In genomic region chr17:79873583-79873982, GRCh38 we compare ENCODE assay signal across 20 cellular contexts. TPM values are rescaled to one million over a fixed set of nuclear protein-coding genes. Genes with fewer than 3 reads are reported as not detected.
DNase-seq lines count a peak whose midpoint lies in the region; ATAC-seq, FAIRE-seq and TF ChIP-seq lines count a peak whose summit lies in the region.
"Had no signal": no experiment of that assay in that cellular context is flagged by ENCODE, and none has a peak within 500 bp of the region (broad histone marks: within the 10 kb centered on the region; RNA-seq: fewer than 3 reads in every experiment).

No MANE protein-coding gene starts in this region.

- no peak for FAIRE-seq in kidney (lab: Jason Lieb, UNC)
- FAIRE-seq: GM12878, GM12892, GM18507 had no signal

- H3K9ac ChIP-seq in kidney (ENCODE audit: low read length in 2 of 2) = no peak overlapping the region
- H3K9ac ChIP-seq: BLaER1 had no signal

- CTCF ChIA-PET in HEK293 (lab: Yijun Ruan, JAX) (interaction anchor here (0.9 to 2.4 kb wide), 9 partner anchors 9 to 45 kb away, joined by 3 to 19 read pairs (median 5); no protein-coding TSS in a partner anchor), HEK293T (lab: Yijun Ruan, JAX) (interaction anchor here (0.6 to 1.3 kb wide), 5 partner anchors 9 to 475 kb away, joined by 3 to 5 read pairs (median 3); no protein-coding TSS in a partner anchor), T-cell (lab: Charles Lee) (interaction anchor here in 1 of 2 donors (1.3 kb wide), 1 partner anchor 31 kb away, joined by 5 read pairs; no protein-coding TSS in a partner anchor)
- CTCF ChIA-PET in activated CD4-positive, alpha-beta memory T cell treated with anti-CD3 and anti-CD28 coated beads for 36 hours (lab: Charles Lee) = interaction anchor here (0.7 to 1.3 kb wide), 2 partner anchors 9 to 1337 kb away, joined by 3 to 4 read pairs; no protein-coding TSS in a partner anchor

- H3K4me1 ChIP-seq in HEK293 (ENCODE audit: control insufficient read depth, insufficient read depth, low read length) (no peaks in the 10 kb centered on the region), kidney (ENCODE audit: control insufficient read depth in 1 of 2, insufficient read depth in 1 of 2, low read depth in 1 of 2, low read length in 2 of 2) (no peaks in the 10 kb centered on the region)
- H3K4me1 ChIP-seq: BE2C, BLaER1 had no signal

- TF ChIP-seq CTCF in HEK293 (tag by site-specific recombination; IDR thresholded peaks at IDR 0.05) (no peak), kidney (IDR thresholded peaks at IDR 0.05; ENCODE audit: borderline replicate concordance, extremely low read depth, insufficient read depth) (no peak)

- POLR2A ChIA-PET in HEK293 (lab: Yijun Ruan, JAX) (no interaction called here), HEK293T (lab: Yijun Ruan, JAX) (no interaction called here), T-cell (lab: Charles Lee) (no interaction called here)
- POLR2A ChIA-PET in activated CD4-positive, alpha-beta memory T cell treated with anti-CD3 and anti-CD28 coated beads for 36 hours (lab: Charles Lee) = no interaction called here

- no peaks in the 10 kb centered on the region for H3K36me3 ChIP-seq in HEK293 (ENCODE audit: control insufficient read depth in 2 of 2, insufficient read depth in 1 of 2, low read length in 2 of 2)
- H3K36me3 ChIP-seq in kidney (ENCODE audit: control insufficient read depth in 1 of 2, insufficient read depth in 2 of 2, low read length in 2 of 2) = no peaks in the 10 kb centered on the region
- H3K36me3 ChIP-seq: BE2C, BLaER1 had no signal

- no peak overlapping the region for H3K4me3 Mint-ChIP-seq in T-cell
- H3K4me3 Mint-ChIP-seq in activated CD4-positive, alpha-beta memory T cell treated with anti-CD3 and anti-CD28 coated beads for 36 hours = no peak overlapping the region
- H3K4me3 Mint-ChIP-seq: CD14-positive monocyte; CD8-positive, alpha-beta memory T cell had no signal

- DNase-seq in HEK293T (ENCODE audit: extremely low spot score) (no peak), kidney (peak; percentile 2), T-cell (no peak)
- no peak for DNase-seq in activated CD4-positive, alpha-beta memory T cell treated with anti-CD3 and anti-CD28 coated beads for 36 hours
- DNase-seq: 8988T, BE2C, C1 segment of cervical spinal cord, DMS79, DND-41, EL, GDM1 had no signal

- intact Hi-C loops in kidney (cut with DNase I) = no loop called here
- intact Hi-C loops in activated CD4-positive, alpha-beta memory T cell treated with anti-CD3 and anti-CD28 coated beads for 36 hours (cut with micrococcal nuclease) = no loop called here

- H3K27ac ChIP-seq in HEK293 (ENCODE audit: extremely low read depth, low read depth, low read length) = no peak overlapping the region
- H3K27ac ChIP-seq in kidney (ENCODE audit: low read depth in 2 of 2, low read length in 2 of 2) = no peak overlapping the region
- H3K27ac ChIP-seq: BLaER1 had no signal

- no peak overlapping the region for H3K27ac Mint-ChIP-seq in T-cell
- no peak overlapping the region for H3K27ac Mint-ChIP-seq in activated CD4-positive, alpha-beta memory T cell treated with anti-CD3 and anti-CD28 coated beads for 36 hours
- H3K27ac Mint-ChIP-seq: CD4-positive, alpha-beta memory T cell; CD8-positive, alpha-beta memory T cell had no signal

- H3K9me3 ChIP-seq in HEK293 (ENCODE audit: control insufficient read depth, insufficient read depth, low read depth, low read length) = no peaks in the 10 kb centered on the region
- H3K9me3 ChIP-seq in kidney (ENCODE audit: control insufficient read depth in 1 of 2, low read length in 2 of 2) = no peaks in the 10 kb centered on the region
- H3K9me3 ChIP-seq: BE2C, BLaER1 had no signal

- H3K9me3 Mint-ChIP-seq in T-cell = no peaks in the 10 kb centered on the region
- no peaks in the 10 kb centered on the region for H3K9me3 Mint-ChIP-seq in activated CD4-positive, alpha-beta memory T cell treated with anti-CD3 and anti-CD28 coated beads for 36 hours
- H3K9me3 Mint-ChIP-seq: CD4-positive, alpha-beta memory T cell; CD4-positive, CD25-positive, alpha-beta regulatory T cell; CD8-positive, alpha-beta memory T cell had no signal

- no peak for ATAC-seq in T-cell (replicated peaks in 1 of 4)

- no peak overlapping the region for H3K4me3 ChIP-seq in HEK293 (ENCODE audit: low read depth, low read length)
- H3K4me3 ChIP-seq in kidney (ENCODE audit: low read length in 2 of 2) = no peak overlapping the region
- H3K4me3 ChIP-seq: BLaER1, GM12878 had no signal

- peaks cover 13 to 15% of the 10 kb centered on the region in 2 donors for H3K27me3 Mint-ChIP-seq in T-cell
- peaks cover 11% of the 10 kb centered on the region for H3K27me3 Mint-ChIP-seq in activated CD4-positive, alpha-beta memory T cell treated with anti-CD3 and anti-CD28 coated beads for 36 hours

- H3K4me1 Mint-ChIP-seq in T-cell = peaks cover 0 to 9% (median 7%) of the 10 kb centered on the region in 3 donors
- H3K4me1 Mint-ChIP-seq in activated CD4-positive, alpha-beta memory T cell treated with anti-CD3 and anti-CD28 coated beads for 36 hours (ENCODE audit: low read depth) = peaks cover 4% of the 10 kb centered on the region

- no peaks in the 10 kb centered on the region for H3K36me3 Mint-ChIP-seq in T-cell
- no peaks in the 10 kb centered on the region for H3K36me3 Mint-ChIP-seq in activated CD4-positive, alpha-beta memory T cell treated with anti-CD3 and anti-CD28 coated beads for 36 hours
- H3K36me3 Mint-ChIP-seq: CD14-positive monocyte; CD4-positive, alpha-beta memory T cell; CD4-positive, CD25-positive, alpha-beta regulatory T cell; CD8-positive, alpha-beta memory T cell had no signal

TF ChIP-seq in HEK293, 187 proteins besides CTCF, POLR2A, EP300 and RAD21:
- TF ChIP-seq ZNF121 (tag by site-specific recombination; IDR thresholded peaks at IDR 0.05) (0 out of 2 replicates have a peak, but pooled peaks have one; percentile 2), ZNF426 (tag by site-specific recombination; IDR thresholded peaks at IDR 0.05) (no peak), PRDM4 (tag by site-specific recombination; IDR thresholded peaks at IDR 0.05) (peak; percentile 87), ZNF514 (tag by site-specific recombination; IDR thresholded peaks at IDR 0.05) (no peak), KLF1 (tag by site-specific recombination; IDR thresholded peaks at IDR 0.05) (peak; percentile 59; the same call in 1 of the 2 replicates), ZNF416 (tag by site-specific recombination; IDR thresholded peaks at IDR 0.05) (no peak), ZFP3 (tag by site-specific recombination; IDR thresholded peaks at IDR 0.05; ENCODE audit: low read depth) (no peak)

TF ChIP-seq in HEK293T, 16 proteins besides CTCF, POLR2A, EP300 and RAD21:
- TF ChIP-seq SP1 (IDR thresholded peaks at IDR 0.05) (no peak), FOXM1 (IDR thresholded peaks at IDR 0.05; ENCODE audit: borderline replicate concordance) (no peak), ZNF384 (IDR thresholded peaks at IDR 0.05) (peak; percentile 64), HDGF (IDR thresholded peaks at IDR 0.05; ENCODE audit: borderline replicate concordance) (no peak), BHLHE40 (IDR thresholded peaks at IDR 0.05; ENCODE audit: borderline replicate concordance) (no peak), ARNT (IDR thresholded peaks at IDR 0.05) (no peak)

RNA-seq across cellular contexts. Expression of gene CBX4, which starts 34.3 kb away (rescaled TPM):
- total RNA-seq in kidney = 26.8 TPM
- polyA plus RNA-seq in kidney (ENCODE audit: insufficient read depth, low read depth, low replicate concordance) = 7.1 TPM
- 100 to 1,000 TPM in 2 of 5 donors, 10 to 100 TPM in 3; 63.2 to 138 (median 70.2) TPM for total RNA-seq in T-cell
- 10 to 100 TPM; 14.0 to 14.2 TPM for total RNA-seq in activated CD4-positive, alpha-beta memory T cell treated with anti-CD3 and anti-CD28 coated beads for 36 hours
